31 cellular contexts compared by ENCODE assay signal in genomic region chr2:76849086-76849485, GRCh38.
"Had no signal": no experiment of that assay in that cellular context is flagged by ENCODE, and none has a peak within 500 bp of the region (broad histone marks: within the 10 kb centered on the region; RNA-seq: fewer than 3 reads in every experiment).

No MANE protein-coding gene starts in this region.

- H3K27me3 ChIP-seq: adrenal gland, ascending aorta, body of pancreas, brain microvascular endothelial cell, breast epithelium, cardiac muscle cell had no signal

- H3K4me3 ChIP-seq: adrenal gland, ascending aorta, body of pancreas, breast epithelium, cardiac muscle cell had no signal

- DNase-seq: activated effector memory CD4-positive, alpha-beta T cell treated with anti-CD3 and anti-CD28 coated beads, Interleukin-2, amount 50 U/mL, for 16 hours; activated effector memory CD4-positive, alpha-beta T cell treated with Interleukin-2 at 50 U/mL for 16 hours; activated gamma-delta T cell; activated gamma-delta T cell treated with Interleukin-2 at 50 U/mL for 16 hours; activated naive CD4-positive, alpha-beta T cell; activated naive CD4-positive, alpha-beta T cell treated with anti-CD3 and anti-CD28 coated beads for 36 hours; activated naive CD4-positive, alpha-beta T cell treated with anti-CD3 and anti-CD28 coated beads, Interleukin-2, amount 10 ng/mL, durations not matched to agents 7 days and 5 days; activated naive CD4-positive, alpha-beta T cell treated with anti-CD3 and anti-CD28 coated beads, Interleukin-2, amount 50 U/mL, for 16 hours; activated naive CD4-positive, alpha-beta T cell treated with Interleukin-2 at 50 U/mL for 16 hours; activated naive CD8-positive, alpha-beta T cell treated with anti-CD3 and anti-CD28 coated beads for 36 hours; activated naive CD8-positive, alpha-beta T cell treated with anti-CD3 and anti-CD28 coated beads, Interleukin-2, amount 10 ng/mL, durations not matched to agents 7 days and 5 days; activated naive CD8-positive, alpha-beta T cell treated with anti-CD3 and anti-CD28 coated beads, Interleukin-2, amount 50 U/mL, for 24 hours; activated T-cell treated with anti-CD3 and anti-CD28 coated beads for 4 hours; activated T-cell treated with anti-CD3 and anti-CD28 coated beads, Interleukin-2, amount 50 U/mL, for 1 hour; activated T-cell treated with anti-CD3 and anti-CD28 coated beads, Interleukin-2, amount 50 U/mL, for 24 hours; activated T-cell treated with anti-CD3 and anti-CD28 coated beads, Interleukin-2, amount 50 U/mL, for 4 hours; activated T-cell treated with anti-CD3 and anti-CD28 coated beads, Interleukin-2, amount 50 U/mL, for 48 hours; activated T-cell treated with anti-CD3 and anti-CD28 coated beads, Interleukin-2, amount 50 U/mL, for 72 hours; adrenal gland; amniotic stem cell; amygdala; aorta; body of pancreas; brain microvascular endothelial cell; central memory CD4-positive, alpha-beta T cell; cerebellar nuclear complex had no signal

- H3K36me3 ChIP-seq: adrenal gland, ascending aorta, brain microvascular endothelial cell, breast epithelium, cardiac muscle cell had no signal

- H3K9me3 ChIP-seq: adrenal gland, ascending aorta, body of pancreas, breast epithelium had no signal

- H3K27ac ChIP-seq: adrenal gland, ascending aorta, body of pancreas, brain microvascular endothelial cell, breast epithelium, cardiac muscle cell had no signal

- FAIRE-seq: astrocyte, bronchial epithelial cell had no signal

- H3K4me1 ChIP-seq: adrenal gland, ascending aorta, body of pancreas, breast epithelium had no signal
